12 cellular contexts compared by ENCODE assay signal in the genomic region with DNA sequence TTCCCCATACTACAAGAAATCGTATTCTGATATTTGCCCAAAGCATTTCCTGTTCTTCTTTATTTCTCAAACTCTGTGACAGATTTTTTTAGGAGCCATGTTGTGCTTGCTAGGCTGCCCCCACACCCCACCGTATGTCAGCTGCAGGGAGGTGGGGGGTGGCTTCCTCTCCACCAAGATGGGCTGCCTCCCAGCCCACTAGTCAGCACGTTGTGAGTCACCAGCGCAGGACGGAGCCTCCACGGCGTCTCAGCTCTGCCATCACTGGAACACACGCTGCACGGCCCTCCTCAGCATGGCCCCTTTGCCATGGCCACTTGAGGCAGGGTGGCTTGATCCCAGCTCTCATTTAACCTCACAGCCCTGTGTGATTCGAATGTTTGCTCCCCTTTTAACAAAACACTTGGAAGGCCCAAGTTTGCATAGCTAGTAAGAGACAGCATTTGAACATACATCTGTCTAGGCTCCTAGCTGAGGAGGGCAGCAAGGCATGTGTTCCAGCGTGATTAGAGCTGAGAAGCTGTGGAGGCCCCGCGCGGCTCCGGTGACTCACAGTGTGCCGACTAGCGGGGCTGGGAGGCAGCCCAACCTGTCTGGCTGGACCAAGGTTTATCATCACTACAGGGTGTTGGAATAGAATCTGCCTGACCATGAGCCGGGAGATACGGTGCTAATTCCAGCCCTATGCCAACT.
DNase-seq lines count a peak whose midpoint lies in the region; ATAC-seq and TF ChIP-seq lines count a peak whose summit lies in the region.
"Had no signal": no experiment of that assay in that cellular context is flagged by ENCODE, and none has a peak within 500 bp of the region (broad histone marks: within the 10 kb centered on the region; RNA-seq: fewer than 3 reads in every experiment).

No MANE protein-coding gene starts in this region.

- 63% methylated on average over 19 of the region's 19 CpGs for WGBS in hepatocyte (ENCODE audit: low lambda C conversion rate, missing lambda C conversion rate)

- H3K27ac ChIP-seq in HUES6 (ENCODE audit: low read depth, low read length) (no peak overlapping the region), hepatocyte (no peak overlapping the region)
- H3K27ac ChIP-seq: SK-N-MC had no signal

- H3K36me3 ChIP-seq in HUES6 (ENCODE audit: control insufficient read depth, insufficient read depth, low read length) (no peaks in the 10 kb centered on the region), hepatocyte (replicated peaks; ENCODE audit: insufficient read depth, low read depth) (no peaks in the 10 kb centered on the region)

- H3K9me3 ChIP-seq in HUES6 (ENCODE audit: control insufficient read depth, insufficient read depth, low read depth, low read length) = no peaks in the 10 kb centered on the region
- H3K9me3 ChIP-seq in hepatocyte (ENCODE audit: low read depth) = no peaks in the 10 kb centered on the region

- H3K27me3 ChIP-seq in HUES6 (ENCODE audit: control insufficient read depth, insufficient read depth, low read length) (no peaks in the 10 kb centered on the region), hepatocyte (no peaks in the 10 kb centered on the region)

- no peak overlapping the region for H2AFZ ChIP-seq in hepatocyte

- no peaks in the 10 kb centered on the region for H3K9me2 ChIP-seq in hepatocyte (replicated peaks; ENCODE audit: insufficient read depth)

- in situ Hi-C loops in astrocyte of the spinal cord (cut with HindIII; ENCODE audit: low sequenced_read_pairs) = no loop called here

- H3K79me2 ChIP-seq in hepatocyte = no peaks in the 10 kb centered on the region

- H3K4me1 ChIP-seq in HUES6 (ENCODE audit: control insufficient read depth, insufficient read depth, low read length) (peaks cover 46% of the 10 kb centered on the region; the same call in 1 of the 2 replicates), hepatocyte (ENCODE audit: insufficient read depth) (peaks cover 10% of the 10 kb centered on the region)

- H3K4me2 ChIP-seq in hepatocyte = no peak overlapping the region

- peak; percentile 53 for DNase-seq in AG10803 (ENCODE audit: low read depth)
- DNase-seq in astrocyte of the spinal cord (ENCODE audit: low read depth, low spot score) = peak; percentile 64
- peak; percentile 72 for DNase-seq in hepatocyte (ENCODE audit: low spot score)
- DNase-seq in SHP77 treated with DMSO at 0.1 percent for 48 hours (lab: John Stamatoyannopoulos, UW) = no peak
- no peak for DNase-seq in NCI-H187 treated with DMSO at 0.1 percent for 48 hours (lab: John Stamatoyannopoulos, UW)
- no peak for DNase-seq in activated CD4-positive, alpha-beta T cell treated with anti-CD3 and anti-CD28 coated beads for 48 hours
- DNase-seq: activated T-cell treated with anti-CD3 and anti-CD28 coated beads, Interleukin-2, amount 50 U/mL, for 72 hours; DMS153; NCI-H774 had no signal

- peak overlapping the region; percentile 27 for H3K9ac ChIP-seq in HUES6 (ENCODE audit: low read length)

- TF ChIP-seq CTCF in AG10803 (conservative IDR thresholded peaks at IDR 0.05; ENCODE audit: low read length) (0 out of 2 replicates have a peak, but pooled peaks have one; percentile 6), astrocyte of the spinal cord (IDR thresholded peaks at IDR 0.05; ENCODE audit: low read depth, low read length) (peak; percentile 19), hepatocyte (IDR thresholded peaks at IDR 0.05; ENCODE audit: poor library complexity) (no peak)

- no peak overlapping the region for H3K4me3 ChIP-seq in AG10803 (ENCODE audit: low read length)
- no peak overlapping the region for H3K4me3 ChIP-seq in HUES6 (ENCODE audit: low read depth, low read length)
- H3K4me3 ChIP-seq in astrocyte of the spinal cord (ENCODE audit: low read depth, low read length) = no peak overlapping the region
- no peak overlapping the region for H3K4me3 ChIP-seq in hepatocyte
- H3K4me3 ChIP-seq: SK-N-MC had no signal

- ATAC-seq in GM19455 (IDR thresholded peaks at IDR 0.05; ENCODE audit: unreplicated experiment) = no peak
- ATAC-seq: activated T-cell treated with anti-CD3 and anti-CD28 coated beads, Interleukin-2, amount 50 U/mL, for 72 hours had no signal

- H4K20me1 ChIP-seq in hepatocyte (ENCODE audit: insufficient read depth, poor library complexity, severe bottlenecking) = no peaks in the 10 kb centered on the region

Comparison
In these comparisons a context has a peak if more than half of its experiments do, and no peak if none do; other contexts are left out.
1. DNase-seq: peak in AG10803 (single experiment), astrocyte of the spinal cord (single experiment) and hepatocyte (single experiment); none in SHP77 treated with DMSO at 0.1 percent for 48 hours (single experiment), NCI-H187 treated with DMSO at 0.1 percent for 48 hours (single experiment) and activated CD4-positive, alpha-beta T cell treated with anti-CD3 and anti-CD28 coated beads for 48 hours (single experiment).